12 cellular contexts compared by ENCODE assay signal in genomic region chr7:13050703-13051102, GRCh38.
DNase-seq lines count a peak whose midpoint lies in the region; ATAC-seq and TF ChIP-seq lines count a peak whose summit lies in the region.
"Had no signal": no experiment of that assay in that cellular context is flagged by ENCODE, and none has a peak within 500 bp of the region (broad histone marks: within the 10 kb centered on the region; RNA-seq: fewer than 3 reads in every experiment).

No MANE protein-coding gene starts in this region.

- H3K4me3 ChIP-seq in skeletal muscle satellite cell (ENCODE audit: low read length): no peak overlapping the region
- H3K4me3 ChIP-seq: hepatocyte, testis had no signal

- CTCF ChIA-PET in activated CD8-positive, alpha-beta T cell treated with anti-CD3 and anti-CD28 coated beads for 36 hours (lab: Charles Lee): no interaction called here
- CTCF ChIA-PET in CD4-positive, alpha-beta T cell (lab: Charles Lee): no interaction called here

- H3K27me3 ChIP-seq in skeletal muscle satellite cell (ENCODE audit: control insufficient read depth, insufficient read depth, low read length): no peaks in the 10 kb centered on the region
- no peaks in the 10 kb centered on the region for H3K27me3 ChIP-seq in CD4-positive, alpha-beta T cell (ENCODE audit: control insufficient read depth, insufficient read depth, low read length)
- H3K27me3 ChIP-seq: hepatocyte, testis had no signal

- H3K27ac ChIP-seq in CD4-positive, alpha-beta T cell (ENCODE audit: low read depth, low read length): no peak overlapping the region
- H3K27ac ChIP-seq: hepatocyte, testis had no signal

- no peaks in the 10 kb centered on the region for H3K27me3 Mint-ChIP-seq in activated CD8-positive, alpha-beta T cell treated with anti-CD3 and anti-CD28 coated beads for 36 hours
- peaks cover 3% of the 10 kb centered on the region for H3K27me3 Mint-ChIP-seq in CD4-positive, alpha-beta T cell

- DNase-seq in GM04504 (ENCODE audit: low read depth) (peak; percentile 24), OCI-M1 (lab: John Stamatoyannopoulos, UW) (peak; percentile 9), erythroblast (lab: John Stamatoyannopoulos, UW) (peak; percentile 59 to 70)
- no peak for DNase-seq in activated CD8-positive, alpha-beta T cell treated with anti-CD3 and anti-CD28 coated beads for 36 hours
- DNase-seq in CD4-positive, alpha-beta T cell: no peak
- DNase-seq: activated T-cell treated with anti-CD3 and anti-CD28 coated beads, Interleukin-2, amount 50 U/mL, for 4 hours; anterior cingulate cortex; KG1; testis had no signal

- POLR2A ChIA-PET in activated CD8-positive, alpha-beta T cell treated with anti-CD3 and anti-CD28 coated beads for 36 hours (lab: Charles Lee): no interaction called here
- POLR2A ChIA-PET in CD4-positive, alpha-beta T cell (lab: Charles Lee): no interaction called here

- no peak overlapping the region for H3K9ac ChIP-seq in skeletal muscle satellite cell (ENCODE audit: low read depth, low read length)

- H3K36me3 ChIP-seq in skeletal muscle satellite cell (ENCODE audit: insufficient read depth, low read length): no peaks in the 10 kb centered on the region

- H3K9me3 ChIP-seq in skeletal muscle satellite cell (replicated peaks; ENCODE audit: low read length): no peaks in the 10 kb centered on the region
- no peaks in the 10 kb centered on the region for H3K9me3 ChIP-seq in CD4-positive, alpha-beta T cell (ENCODE audit: control insufficient read depth, low read length)
- H3K9me3 ChIP-seq: testis had no signal

- peaks cover 23% of the 10 kb centered on the region for H3K4me1 ChIP-seq in skeletal muscle satellite cell (ENCODE audit: control insufficient read depth, insufficient read depth, low read length)
- H3K4me1 ChIP-seq: testis had no signal

- peak overlapping the region; percentile 8 for H3K4me2 ChIP-seq in skeletal muscle satellite cell (ENCODE audit: low read length)
- H3K4me2 ChIP-seq: hepatocyte had no signal

- no peak for TF ChIP-seq CTCF in activated CD8-positive, alpha-beta T cell treated with anti-CD3 and anti-CD28 coated beads for 36 hours (IDR thresholded peaks at IDR 0.05)
- TF ChIP-seq CTCF in CD4-positive, alpha-beta T cell (IDR thresholded peaks at IDR 0.05): no peak

- no peak overlapping the region for H3K27ac Mint-ChIP-seq in activated CD8-positive, alpha-beta T cell treated with anti-CD3 and anti-CD28 coated beads for 36 hours
- no peak overlapping the region for H3K27ac Mint-ChIP-seq in CD4-positive, alpha-beta T cell

- ATAC-seq in activated CD8-positive, alpha-beta T cell treated with anti-CD3 and anti-CD28 coated beads for 36 hours: no peak
- no peak for ATAC-seq in HG03045 (IDR thresholded peaks at IDR 0.05; ENCODE audit: unreplicated experiment)
- no peak for ATAC-seq in CD4-positive, alpha-beta T cell (ENCODE audit: poor library complexity)
- ATAC-seq: activated T-cell treated with anti-CD3 and anti-CD28 coated beads, Interleukin-2, amount 50 U/mL, for 4 hours had no signal

- TF ChIP-seq POLR2A in erythroblast (IDR thresholded peaks at IDR 0.05; ENCODE audit: low read length): no peak

- intact Hi-C loops in activated CD8-positive, alpha-beta T cell treated with anti-CD3 and anti-CD28 coated beads for 36 hours (cut with micrococcal nuclease): no loop called here
- intact Hi-C loops in CD4-positive, alpha-beta T cell (cut with DNase I, micrococcal nuclease): no loop called here

- H3K4me1 Mint-ChIP-seq in activated CD8-positive, alpha-beta T cell treated with anti-CD3 and anti-CD28 coated beads for 36 hours (ENCODE audit: low read depth): no peaks in the 10 kb centered on the region
- no peaks in the 10 kb centered on the region for H3K4me1 Mint-ChIP-seq in CD4-positive, alpha-beta T cell (ENCODE audit: low read depth)

- no peaks in the 10 kb centered on the region for H3K36me3 Mint-ChIP-seq in activated CD8-positive, alpha-beta T cell treated with anti-CD3 and anti-CD28 coated beads for 36 hours (ENCODE audit: low read depth)
- no peaks in the 10 kb centered on the region for H3K36me3 Mint-ChIP-seq in CD4-positive, alpha-beta T cell (ENCODE audit: low read depth)

- H3K4me3 Mint-ChIP-seq in activated CD8-positive, alpha-beta T cell treated with anti-CD3 and anti-CD28 coated beads for 36 hours: no peak overlapping the region
- no peak overlapping the region for H3K4me3 Mint-ChIP-seq in CD4-positive, alpha-beta T cell
- H3K4me3 Mint-ChIP-seq: activated T-cell treated with anti-CD3 and anti-CD28 coated beads, Interleukin-2, amount 50 U/mL, for 4 hours had no signal

- no peaks in the 10 kb centered on the region for H3K9me3 Mint-ChIP-seq in activated CD8-positive, alpha-beta T cell treated with anti-CD3 and anti-CD28 coated beads for 36 hours
- no peaks in the 10 kb centered on the region for H3K9me3 Mint-ChIP-seq in CD4-positive, alpha-beta T cell
- H3K9me3 Mint-ChIP-seq: activated T-cell treated with anti-CD3 and anti-CD28 coated beads, Interleukin-2, amount 50 U/mL, for 4 hours had no signal

Comparison
In these comparisons a context has a peak if more than half of its experiments do, and no peak if none do; other contexts are left out.
1. DNase-seq: peak in GM04504 (single experiment), OCI-M1 (single experiment) and erythroblast (2 of 2); none in activated CD8-positive, alpha-beta T cell treated with anti-CD3 and anti-CD28 coated beads for 36 hours (single experiment) and CD4-positive, alpha-beta T cell (0 of 10).